Comparison of ENCODE assay signal across 2 cellular contexts in the genomic region with DNA sequence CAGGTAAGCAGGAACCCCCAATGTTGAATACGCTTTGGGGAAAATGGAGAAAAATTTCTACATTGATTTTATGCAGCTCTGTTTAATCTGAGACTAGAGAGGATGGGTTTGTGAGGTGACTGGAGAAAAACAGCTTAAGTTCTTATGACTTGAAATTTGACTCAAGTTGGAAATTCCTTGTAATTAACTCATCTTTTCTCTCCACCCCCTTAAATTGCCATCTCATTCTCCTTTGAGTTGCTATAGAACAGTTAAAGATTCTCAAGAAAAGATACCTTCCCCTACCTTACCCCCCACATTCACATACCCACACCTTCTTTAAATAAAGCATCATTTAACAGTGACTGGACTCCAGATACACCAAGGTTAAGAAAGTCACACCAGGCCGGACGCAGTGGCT.
TF ChIP-seq lines count a peak whose summit lies in the region.

No MANE protein-coding gene starts in this region.

TF ChIP-seq in GM23338, 12 proteins besides CTCF, POLR2A, EP300 and RAD21 (continued from another document):
- TF ChIP-seq, protein P1, sequence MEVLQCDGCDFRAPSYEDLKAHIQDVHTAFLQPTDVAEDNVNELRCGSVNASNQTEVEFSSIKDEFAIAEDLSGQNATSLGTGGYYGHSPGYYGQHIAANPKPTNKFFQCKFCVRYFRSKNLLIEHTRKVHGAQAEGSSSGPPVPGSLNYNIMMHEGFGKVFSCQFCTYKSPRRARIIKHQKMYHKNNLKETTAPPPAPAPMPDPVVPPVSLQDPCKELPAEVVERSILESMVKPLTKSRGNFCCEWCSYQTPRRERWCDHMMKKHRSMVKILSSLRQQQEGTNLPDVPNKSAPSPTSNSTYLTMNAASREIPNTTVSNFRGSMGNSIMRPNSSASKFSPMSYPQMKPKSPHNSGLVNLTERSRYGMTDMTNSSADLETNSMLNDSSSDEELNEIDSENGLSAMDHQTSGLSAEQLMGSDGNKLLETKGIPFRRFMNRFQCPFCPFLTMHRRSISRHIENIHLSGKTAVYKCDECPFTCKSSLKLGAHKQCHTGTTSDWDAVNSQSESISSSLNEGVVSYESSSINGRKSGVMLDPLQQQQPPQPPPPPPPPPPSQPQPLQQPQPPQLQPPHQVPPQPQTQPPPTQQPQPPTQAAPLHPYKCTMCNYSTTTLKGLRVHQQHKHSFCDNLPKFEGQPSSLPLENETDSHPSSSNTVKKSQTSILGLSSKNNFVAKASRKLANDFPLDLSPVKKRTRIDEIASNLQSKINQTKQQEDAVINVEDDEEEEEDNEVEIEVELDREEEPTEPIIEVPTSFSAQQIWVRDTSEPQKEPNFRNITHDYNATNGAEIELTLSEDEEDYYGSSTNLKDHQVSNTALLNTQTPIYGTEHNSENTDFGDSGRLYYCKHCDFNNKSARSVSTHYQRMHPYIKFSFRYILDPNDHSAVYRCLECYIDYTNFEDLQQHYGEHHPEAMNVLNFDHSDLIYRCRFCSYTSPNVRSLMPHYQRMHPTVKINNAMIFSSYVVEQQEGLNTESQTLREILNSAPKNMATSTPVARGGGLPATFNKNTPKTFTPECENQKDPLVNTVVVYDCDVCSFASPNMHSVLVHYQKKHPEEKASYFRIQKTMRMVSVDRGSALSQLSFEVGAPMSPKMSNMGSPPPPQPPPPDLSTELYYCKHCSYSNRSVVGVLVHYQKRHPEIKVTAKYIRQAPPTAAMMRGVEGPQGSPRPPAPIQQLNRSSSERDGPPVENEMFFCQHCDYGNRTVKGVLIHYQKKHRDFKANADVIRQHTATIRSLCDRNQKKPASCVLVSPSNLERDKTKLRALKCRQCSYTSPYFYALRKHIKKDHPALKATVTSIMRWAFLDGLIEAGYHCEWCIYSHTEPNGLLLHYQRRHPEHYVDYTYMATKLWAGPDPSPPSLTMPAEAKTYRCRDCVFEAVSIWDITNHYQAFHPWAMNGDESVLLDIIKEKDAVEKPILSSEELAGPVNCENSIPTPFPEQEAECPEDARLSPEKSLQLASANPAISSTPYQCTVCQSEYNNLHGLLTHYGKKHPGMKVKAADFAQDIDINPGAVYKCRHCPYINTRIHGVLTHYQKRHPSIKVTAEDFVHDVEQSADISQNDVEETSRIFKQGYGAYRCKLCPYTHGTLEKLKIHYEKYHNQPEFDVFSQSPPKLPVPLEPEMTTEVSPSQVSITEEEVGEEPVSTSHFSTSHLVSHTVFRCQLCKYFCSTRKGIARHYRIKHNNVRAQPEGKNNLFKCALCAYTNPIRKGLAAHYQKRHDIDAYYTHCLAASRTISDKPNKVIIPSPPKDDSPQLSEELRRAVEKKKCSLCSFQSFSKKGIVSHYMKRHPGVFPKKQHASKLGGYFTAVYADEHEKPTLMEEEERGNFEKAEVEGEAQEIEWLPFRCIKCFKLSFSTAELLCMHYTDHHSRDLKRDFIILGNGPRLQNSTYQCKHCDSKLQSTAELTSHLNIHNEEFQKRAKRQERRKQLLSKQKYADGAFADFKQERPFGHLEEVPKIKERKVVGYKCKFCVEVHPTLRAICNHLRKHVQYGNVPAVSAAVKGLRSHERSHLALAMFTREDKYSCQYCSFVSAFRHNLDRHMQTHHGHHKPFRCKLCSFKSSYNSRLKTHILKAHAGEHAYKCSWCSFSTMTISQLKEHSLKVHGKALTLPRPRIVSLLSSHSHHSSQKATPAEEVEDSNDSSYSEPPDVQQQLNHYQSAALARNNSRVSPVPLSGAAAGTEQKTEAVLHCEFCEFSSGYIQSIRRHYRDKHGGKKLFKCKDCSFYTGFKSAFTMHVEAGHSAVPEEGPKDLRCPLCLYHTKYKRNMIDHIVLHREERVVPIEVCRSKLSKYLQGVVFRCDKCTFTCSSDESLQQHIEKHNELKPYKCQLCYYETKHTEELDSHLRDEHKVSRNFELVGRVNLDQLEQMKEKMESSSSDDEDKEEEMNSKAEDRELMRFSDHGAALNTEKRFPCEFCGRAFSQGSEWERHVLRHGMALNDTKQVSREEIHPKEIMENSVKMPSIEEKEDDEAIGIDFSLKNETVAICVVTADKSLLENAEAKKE (CRISPR knock-in tag; IDR thresholded peaks at IDR 0.05), result no peak
- TF ChIP-seq STAT1 (IDR thresholded peaks at IDR 0.05; ENCODE audit: unreplicated experiment) (no peak), ZNF114 (CRISPR knock-in tag; IDR thresholded peaks at IDR 0.05) (no peak), ZNF331 (CRISPR knock-in tag; IDR thresholded peaks at IDR 0.05; ENCODE audit: low read depth) (no peak), EZH2 (IDR thresholded peaks at IDR 0.05; ENCODE audit: low read depth, unreplicated experiment) (no peak)
- TF ChIP-seq, protein P2, sequence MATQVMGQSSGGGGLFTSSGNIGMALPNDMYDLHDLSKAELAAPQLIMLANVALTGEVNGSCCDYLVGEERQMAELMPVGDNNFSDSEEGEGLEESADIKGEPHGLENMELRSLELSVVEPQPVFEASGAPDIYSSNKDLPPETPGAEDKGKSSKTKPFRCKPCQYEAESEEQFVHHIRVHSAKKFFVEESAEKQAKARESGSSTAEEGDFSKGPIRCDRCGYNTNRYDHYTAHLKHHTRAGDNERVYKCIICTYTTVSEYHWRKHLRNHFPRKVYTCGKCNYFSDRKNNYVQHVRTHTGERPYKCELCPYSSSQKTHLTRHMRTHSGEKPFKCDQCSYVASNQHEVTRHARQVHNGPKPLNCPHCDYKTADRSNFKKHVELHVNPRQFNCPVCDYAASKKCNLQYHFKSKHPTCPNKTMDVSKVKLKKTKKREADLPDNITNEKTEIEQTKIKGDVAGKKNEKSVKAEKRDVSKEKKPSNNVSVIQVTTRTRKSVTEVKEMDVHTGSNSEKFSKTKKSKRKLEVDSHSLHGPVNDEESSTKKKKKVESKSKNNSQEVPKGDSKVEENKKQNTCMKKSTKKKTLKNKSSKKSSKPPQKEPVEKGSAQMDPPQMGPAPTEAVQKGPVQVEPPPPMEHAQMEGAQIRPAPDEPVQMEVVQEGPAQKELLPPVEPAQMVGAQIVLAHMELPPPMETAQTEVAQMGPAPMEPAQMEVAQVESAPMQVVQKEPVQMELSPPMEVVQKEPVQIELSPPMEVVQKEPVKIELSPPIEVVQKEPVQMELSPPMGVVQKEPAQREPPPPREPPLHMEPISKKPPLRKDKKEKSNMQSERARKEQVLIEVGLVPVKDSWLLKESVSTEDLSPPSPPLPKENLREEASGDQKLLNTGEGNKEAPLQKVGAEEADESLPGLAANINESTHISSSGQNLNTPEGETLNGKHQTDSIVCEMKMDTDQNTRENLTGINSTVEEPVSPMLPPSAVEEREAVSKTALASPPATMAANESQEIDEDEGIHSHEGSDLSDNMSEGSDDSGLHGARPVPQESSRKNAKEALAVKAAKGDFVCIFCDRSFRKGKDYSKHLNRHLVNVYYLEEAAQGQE (IDR thresholded peaks at IDR 0.05; ENCODE audit: unreplicated experiment), result no peak

TF ChIP-seq in HEK293T, 16 proteins besides CTCF, POLR2A, EP300 and RAD21 (continued from another document):
- no peak for TF ChIP-seq FOXM1 (IDR thresholded peaks at IDR 0.05; ENCODE audit: borderline replicate concordance)
